In the genomic region with DNA sequence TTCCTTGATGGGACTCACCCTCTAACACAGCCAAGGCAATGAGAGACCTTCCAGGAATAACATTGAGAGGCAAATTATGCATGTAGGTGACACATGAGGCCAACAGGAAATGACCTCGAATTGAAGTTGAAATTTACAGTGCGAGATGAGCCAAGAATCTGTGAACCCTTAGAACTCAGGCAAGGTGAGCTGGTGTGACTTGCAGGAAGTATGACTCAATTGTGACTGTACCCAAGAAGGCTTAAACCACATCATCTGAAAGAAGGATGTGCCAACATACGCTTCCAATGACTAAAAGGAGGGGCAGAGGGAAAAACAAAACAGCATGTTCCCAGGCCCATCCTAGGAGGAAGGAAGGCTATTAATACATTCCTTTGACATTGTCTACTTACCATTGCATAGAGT, we compare ENCODE assay signal across 8 cellular contexts. TPM values are rescaled to one million over a fixed set of nuclear protein-coding genes. Genes with fewer than 3 reads are reported as not detected.
DNase-seq lines count a peak whose midpoint lies in the region; ATAC-seq and TF ChIP-seq lines count a peak whose summit lies in the region.

No MANE protein-coding gene starts in this region.

- peak overlapping the region; percentile 89 to 99 (median 96) for H3K27ac Mint-ChIP-seq in CD8-positive, alpha-beta memory T cell

- peaks cover 72 to 97% (median 83%) of the 10 kb centered on the region in 3 donors for H3K4me1 Mint-ChIP-seq in CD8-positive, alpha-beta memory T cell

- H3K4me1 ChIP-seq in CD8-positive, alpha-beta memory T cell (ENCODE audit: insufficient read depth, low read length): peaks cover 73% of the 10 kb centered on the region

- H3K27me3 Mint-ChIP-seq in CD8-positive, alpha-beta memory T cell: no peaks in the 10 kb centered on the region

- POLR2A ChIA-PET in CD8-positive, alpha-beta memory T cell (lab: Charles Lee): interaction anchor here (0.5 to 2.9 kb wide), 8 partner anchors 9 to 181 kb away, joined by 3 to 18 read pairs (median 4); no protein-coding TSS in a partner anchor

- H3K27ac ChIP-seq in CD8-positive, alpha-beta memory T cell (ENCODE audit: low read depth, low read length): peak overlapping the region; percentile 49
- H3K27ac ChIP-seq in caudate nucleus (ENCODE audit: low read depth, low read length): no peak overlapping the region

- no peak for TF ChIP-seq CTCF in foreskin fibroblast (IDR thresholded peaks at IDR 0.05; ENCODE audit: low read depth, low read length)

- peak; percentile 16 to 82 (median 79) for DNase-seq in CD8-positive, alpha-beta memory T cell
- DNase-seq in LoVo (ENCODE audit: low spot score) (peak; percentile 95), foreskin fibroblast (peak; percentile 94 to 97), caudate nucleus (lab: John Stamatoyannopoulos, UW) (no peak), posterior cingulate gyrus (no peak)
- DNase-seq in activated CD8-positive, alpha-beta memory T cell treated with anti-CD3 and anti-CD28 coated beads, Interleukin-2, amount 50 U/mL, for 1 hour (ENCODE audit: extremely low read depth): peak; percentile 63
- DNase-seq in stimulated activated CD4-positive, alpha-beta T cell treated with anti-CD3 and anti-CD28 coated beads, Interleukin-2, amount 100 ng/mL, for 4 hours (ENCODE audit: low read depth): peak; percentile 61

- H3K4me3 ChIP-seq in CD8-positive, alpha-beta memory T cell (ENCODE audit: low read length): no peak overlapping the region
- H3K4me3 ChIP-seq in foreskin fibroblast (ENCODE audit: low read depth in 1 of 2, low read length in 2 of 2): no peak overlapping the region

- H3K36me3 ChIP-seq in CD8-positive, alpha-beta memory T cell (ENCODE audit: insufficient read depth, low read length): no peaks in the 10 kb centered on the region

- no peaks in the 10 kb centered on the region for H3K9me3 ChIP-seq in CD8-positive, alpha-beta memory T cell (ENCODE audit: low read length)

- ATAC-seq in GM19397 (IDR thresholded peaks at IDR 0.05; ENCODE audit: unreplicated experiment): no peak

- no peaks in the 10 kb centered on the region for H3K27me3 ChIP-seq in CD8-positive, alpha-beta memory T cell (ENCODE audit: insufficient read depth, low read length, poor library complexity, severe bottlenecking)

- peaks cover 4 to 21% (median 6%) of the 10 kb centered on the region in 3 donors for H3K36me3 Mint-ChIP-seq in CD8-positive, alpha-beta memory T cell

- H3K9me3 Mint-ChIP-seq in CD8-positive, alpha-beta memory T cell: no peaks in the 10 kb centered on the region

- CTCF ChIA-PET in CD8-positive, alpha-beta memory T cell (lab: Charles Lee): interaction anchor here (0.7 to 5.2 kb wide), 8 partner anchors 12 to 53 kb away, joined by 3 to 20 read pairs (median 7); no protein-coding TSS in a partner anchor

- intact Hi-C loops in posterior cingulate gyrus (cut with DNase I): no loop called here

- H3K4me3 Mint-ChIP-seq in CD8-positive, alpha-beta memory T cell: peak overlapping the region; percentile 1 to 82 (median 67)

RNA-seq across cellular contexts. Expression of a gene that starts 44.8 kb away (rescaled TPM):
- total RNA-seq in CD8-positive, alpha-beta memory T cell: 10 to 100 TPM; 43.1 to 45.1 TPM
- 163 TPM for polyA plus RNA-seq in CD8-positive, alpha-beta memory T cell

RNA-seq across cellular contexts. Expression of a gene that starts 55.5 kb away (rescaled TPM):
- total RNA-seq in CD8-positive, alpha-beta memory T cell: 10 to 100 TPM; 91.1 to 94.2 TPM
- polyA plus RNA-seq in CD8-positive, alpha-beta memory T cell: 40.2 TPM

Comparison
In these comparisons a context has a peak if more than half of its experiments do, and no peak if none do; other contexts are left out.
1. DNase-seq: peak in CD8-positive, alpha-beta memory T cell (5 of 5), LoVo (single experiment), activated CD8-positive, alpha-beta memory T cell treated with anti-CD3 and anti-CD28 coated beads, Interleukin-2, amount 50 U/mL, for 1 hour (single experiment), foreskin fibroblast (2 of 2) and stimulated activated CD4-positive, alpha-beta T cell treated with anti-CD3 and anti-CD28 coated beads, Interleukin-2, amount 100 ng/mL, for 4 hours (single experiment); none in caudate nucleus (0 of 61) and posterior cingulate gyrus (0 of 10).